8 cellular contexts compared by ENCODE assay signal in genomic region chr19:15125232-15126067, GRCh38. TPM values are rescaled to one million over a fixed set of nuclear protein-coding genes. Genes with fewer than 3 reads are reported as not detected.
DNase-seq lines count a peak whose midpoint lies in the region; ATAC-seq, FAIRE-seq and TF ChIP-seq lines count a peak whose summit lies in the region.

No MANE protein-coding gene starts in this region.

- H3K27me3 Mint-ChIP-seq in chondrocyte (ENCODE audit: low read depth): no peaks in the 10 kb centered on the region

- no peaks in the 10 kb centered on the region for H3K4me1 ChIP-seq in BE2C
- peaks cover 4 to 11% of the 10 kb centered on the region in 2 donors for H3K4me1 ChIP-seq in kidney (ENCODE audit: control insufficient read depth in 1 of 2, insufficient read depth in 1 of 2, low read depth in 1 of 2, low read length in 2 of 2)

- no peaks in the 10 kb centered on the region for H3K9me3 Mint-ChIP-seq in chondrocyte (ENCODE audit: low read depth)

- peak overlapping the region; percentile 85 for H3K4me3 ChIP-seq in BE2C (ENCODE audit: low read depth, low read length)
- H3K4me3 ChIP-seq in kidney (ENCODE audit: low read length in 2 of 2): peak overlapping the region; percentile 89 to 96

- peak; percentile 88 for ATAC-seq in HG03439 (IDR thresholded peaks at IDR 0.05; ENCODE audit: unreplicated experiment)

- no peak for TF ChIP-seq CTCF in BE2C (IDR thresholded peaks at IDR 0.05; ENCODE audit: low read depth, low read length)
- peak; percentile 51 for TF ChIP-seq CTCF in chondrocyte (IDR thresholded peaks at IDR 0.05)
- TF ChIP-seq CTCF in kidney (IDR thresholded peaks at IDR 0.05; ENCODE audit: borderline replicate concordance, extremely low read depth, insufficient read depth): no peak

- H3K4me3 Mint-ChIP-seq in chondrocyte (ENCODE audit: unreplicated experiment): peak overlapping the region; percentile 92

- peaks cover 10% of the 10 kb centered on the region for H3K36me3 Mint-ChIP-seq in chondrocyte (ENCODE audit: low read depth)

- intact Hi-C loops in kidney (cut with DNase I): no loop called here

- DNase-seq in BE2C (peak; percentile 99), GM19238 (ENCODE audit: insufficient read length, low spot score) (peak; percentile 98), NCI-H510A (lab: John Stamatoyannopoulos, UW) (peak; percentile 95), chondrocyte (ENCODE audit: low spot score) (no peak), kidney (peak; percentile 99)
- DNase-seq in activated CD4-positive, alpha-beta T cell treated with anti-CD3 and anti-CD28 coated beads for 24 hours (ENCODE audit: low read depth in 2 of 2): peak; percentile 96 to 98
- DNase-seq in stimulated activated CD4-positive, alpha-beta T cell treated with anti-CD3 and anti-CD28 coated beads, Interleukin-15, amount 100 ng/mL, for 1 hour (ENCODE audit: low read depth in 1 of 2, low spot score in 1 of 2): peak; percentile 92 to 94

- H3K27me3 ChIP-seq in BE2C: no peaks in the 10 kb centered on the region

- peak overlapping the region; percentile 71 to 98 for H3K9ac ChIP-seq in kidney (ENCODE audit: low read length in 2 of 2)

- peak overlapping the region; percentile 97 to 100 for H3K27ac ChIP-seq in kidney (ENCODE audit: low read depth in 2 of 2, low read length in 2 of 2)

- H3K9me3 ChIP-seq in BE2C: no peaks in the 10 kb centered on the region
- no peaks in the 10 kb centered on the region for H3K9me3 ChIP-seq in kidney (ENCODE audit: control insufficient read depth in 1 of 2, low read length in 2 of 2)

- peak overlapping the region; percentile 91 for H3K27ac Mint-ChIP-seq in chondrocyte (ENCODE audit: unreplicated experiment)

- H3K36me3 ChIP-seq in BE2C: peaks cover 11% of the 10 kb centered on the region
- peaks cover 7 to 11% of the 10 kb centered on the region in 2 donors for H3K36me3 ChIP-seq in kidney (ENCODE audit: control insufficient read depth in 1 of 2, insufficient read depth in 2 of 2, low read length in 2 of 2)

- peaks cover 23% of the 10 kb centered on the region for H3K4me1 Mint-ChIP-seq in chondrocyte (ENCODE audit: low read depth)

- FAIRE-seq in kidney (lab: Jason Lieb, UNC): peak; percentile 55

RNA-seq across cellular contexts. Expression of gene SYDE1, which starts 18.2 kb away (rescaled TPM):
- polyA plus RNA-seq in BE2C (2012; ENCODE audit: insufficient read depth, insufficient read length, low read depth): 6.4 TPM
- total RNA-seq in chondrocyte: 49.3 to 98.0 TPM (median 96.3 TPM) in 3 replicates
- 26.9 TPM for total RNA-seq in kidney
- 13.9 TPM for polyA plus RNA-seq in kidney (ENCODE audit: insufficient read depth, low read depth, low replicate concordance)

RNA-seq across cellular contexts. Expression of gene OR1I1, which starts 43.4 kb away (rescaled TPM):
- polyA plus RNA-seq in BE2C (2012; ENCODE audit: insufficient read depth, insufficient read length, low read depth): not detected
- not detected in 3 replicates for total RNA-seq in chondrocyte
- total RNA-seq in kidney: not detected
- polyA plus RNA-seq in kidney (ENCODE audit: insufficient read depth, low read depth, low replicate concordance): not detected
